In the genomic region with DNA sequence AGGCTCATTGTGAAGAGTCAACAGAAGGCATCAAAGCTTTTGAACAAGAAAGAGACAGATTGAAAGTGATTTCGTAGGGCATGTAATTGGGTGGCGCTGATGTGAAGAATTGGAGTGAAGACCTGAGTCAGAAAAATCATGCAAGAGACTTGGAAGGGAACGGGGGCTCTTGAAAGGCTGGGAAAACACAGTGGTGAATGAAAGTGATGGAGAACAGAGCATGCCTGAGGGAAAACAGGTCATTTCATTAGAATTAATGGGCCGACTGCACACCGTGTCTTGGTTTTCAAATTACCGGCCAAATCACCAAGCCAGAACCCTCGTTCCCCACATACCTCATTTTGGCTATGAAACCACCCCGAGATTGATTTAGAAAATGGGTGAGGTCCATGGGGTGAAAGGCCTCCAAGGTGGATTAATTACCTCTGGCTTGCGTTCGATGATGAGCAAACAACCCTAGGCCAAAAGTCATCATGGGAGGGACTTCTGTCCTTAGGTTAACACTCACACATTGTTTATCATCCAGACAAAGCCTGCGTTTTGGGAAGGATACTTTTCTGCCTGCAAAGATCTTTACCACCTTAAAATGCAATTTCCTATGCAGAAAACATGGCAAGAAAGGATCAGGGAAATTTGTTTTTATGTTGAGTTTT, we compare ENCODE assay signal across 20 cellular contexts. TPM values are rescaled to one million over a fixed set of nuclear protein-coding genes. Genes with fewer than 3 reads are reported as not detected.
A peak's percentile ranks its signal among the peaks of the same experiment; 100 is the strongest.
DNase-seq lines count a peak whose midpoint lies in the region; ATAC-seq and TF ChIP-seq lines count a peak whose summit lies in the region.
"Had no signal": no experiment of that assay in that cellular context is flagged by ENCODE, and none has a peak within 500 bp of the region (broad histone marks: within the 10 kb centered on the region; RNA-seq: fewer than 3 reads in every experiment).

No MANE protein-coding gene starts in this region.

- H3K27me3 Mint-ChIP-seq in neural crest cell (ENCODE audit: low read depth) = peaks cover 2% of the 10 kb centered on the region

- H3K36me3 Mint-ChIP-seq in neural crest cell (ENCODE audit: low read depth) = no peaks in the 10 kb centered on the region
- H3K36me3 Mint-ChIP-seq: CD4-positive, CD25-positive, alpha-beta regulatory T cell; CD8-positive, alpha-beta T cell had no signal

- H3K27me3 ChIP-seq in heart left ventricle (no peaks in the 10 kb centered on the region), upper lobe of right lung (no peaks in the 10 kb centered on the region)
- H3K27me3 ChIP-seq: BLaER1 had no signal

- TF ChIP-seq POLR2A in heart left ventricle (IDR thresholded peaks at IDR 0.05) = no peak

- DNase-seq in ELF-1 (ENCODE audit: low read depth, low spot score) = peak; percentile 36
- DNase-seq in NCI-H146 treated with DMSO at 0.1 percent for 48 hours (lab: John Stamatoyannopoulos, UW; ENCODE audit: unreplicated experiment) = peak; percentile 12
- no peak for DNase-seq in neural crest cell (ENCODE audit: low read depth, low spot score)
- no peak for DNase-seq in heart left ventricle
- DNase-seq in upper lobe of right lung = no peak
- no peak for DNase-seq in OCI-M2 (lab: John Stamatoyannopoulos, UW; ENCODE audit: unreplicated experiment)
- DNase-seq: Caco-2; CD4-positive, CD25-positive, alpha-beta regulatory T cell; CD8-positive, alpha-beta T cell; DMS153; DND-41; GDM1; GM23248; H7; HCEC 1CT had no signal

- H3K9me3 ChIP-seq in heart left ventricle = no peaks in the 10 kb centered on the region
- no peaks in the 10 kb centered on the region for H3K9me3 ChIP-seq in upper lobe of right lung
- H3K9me3 ChIP-seq: BLaER1, Caco-2 had no signal

- no peak for ATAC-seq in heart left ventricle
- no peak for ATAC-seq in upper lobe of right lung
- ATAC-seq: CD8-positive, alpha-beta T cell; GM12878 had no signal

- H3K27ac ChIP-seq in heart left ventricle (no peak overlapping the region), upper lobe of right lung (no peak overlapping the region)
- H3K27ac ChIP-seq: BLaER1, C4-2B, GM23248 had no signal

- H3K4me1 ChIP-seq in heart left ventricle (no peaks in the 10 kb centered on the region), upper lobe of right lung (no peaks in the 10 kb centered on the region)
- H3K4me1 ChIP-seq: Caco-2 had no signal

- peak overlapping the region; percentile 9 for H3K27ac Mint-ChIP-seq in neural crest cell (ENCODE audit: unreplicated experiment)
- H3K27ac Mint-ChIP-seq: CD4-positive, CD25-positive, alpha-beta regulatory T cell; CD8-positive, alpha-beta T cell had no signal

- H3K4me3 ChIP-seq in heart left ventricle (no peak overlapping the region), upper lobe of right lung (no peak overlapping the region)
- H3K4me3 ChIP-seq: BLaER1, GM12878, GM23248 had no signal

- no peaks in the 10 kb centered on the region for H3K36me3 ChIP-seq in heart left ventricle
- no peaks in the 10 kb centered on the region for H3K36me3 ChIP-seq in upper lobe of right lung
- H3K36me3 ChIP-seq: BLaER1 had no signal

- no peaks in the 10 kb centered on the region for H3K9me3 Mint-ChIP-seq in neural crest cell
- H3K9me3 Mint-ChIP-seq: CD8-positive, alpha-beta T cell had no signal

- no peak overlapping the region for H3K4me3 Mint-ChIP-seq in neural crest cell
- H3K4me3 Mint-ChIP-seq: CD4-positive, CD25-positive, alpha-beta regulatory T cell; CD8-positive, alpha-beta T cell had no signal

- 64 to 75% (median 68%) methylated on average over 11 of the region's 11 CpGs for WGBS in heart left ventricle, 4 donors

- H3K4me1 Mint-ChIP-seq in neural crest cell = no peaks in the 10 kb centered on the region
- H3K4me1 Mint-ChIP-seq: CD4-positive, CD25-positive, alpha-beta regulatory T cell had no signal

- no peak for TF ChIP-seq CTCF in neural crest cell (conservative IDR thresholded peaks at IDR 0.05)
- no peak for TF ChIP-seq CTCF in heart left ventricle (IDR thresholded peaks at IDR 0.05)
- TF ChIP-seq CTCF in upper lobe of right lung (IDR thresholded peaks at IDR 0.05) = no peak

- intact Hi-C loops in heart left ventricle (cut with DNase I) = no loop called here
- intact Hi-C loops in upper lobe of right lung (cut with DNase I) = no loop called here

RNA-seq across cellular contexts. Expression of gene GALR1, which starts 48.4 kb away (rescaled TPM):
- total RNA-seq in neural crest cell = not detected in 2 replicates
- total RNA-seq in heart left ventricle = under 1 TPM in 3 of 9 donors, not detected in 6; 0.04 to 0.08 (median 0.05) TPM
- polyA plus RNA-seq in heart left ventricle = under 1 TPM; under 0.01 to 0.01 TPM
- total RNA-seq in upper lobe of right lung = 0.06 TPM
- total RNA-seq: A172; A673; Caco-2; CD4-positive, CD25-positive, alpha-beta regulatory T cell; CD8-positive, alpha-beta T cell; GM12878; GM23248 had no signal
- polyA plus RNA-seq: CD4-positive, CD25-positive, alpha-beta regulatory T cell; GM12878; GM23248 had no signal

Comparison
In these comparisons a context has a peak if more than half of its experiments do, and no peak if none do; other contexts are left out.
1. DNase-seq: peak in ELF-1 (single experiment) and NCI-H146 treated with DMSO at 0.1 percent for 48 hours (single experiment); none in neural crest cell (single experiment), heart left ventricle (0 of 5), upper lobe of right lung (single experiment) and OCI-M2 (single experiment).